Comparison of ENCODE assay signal across 11 cellular contexts in the genomic region with DNA sequence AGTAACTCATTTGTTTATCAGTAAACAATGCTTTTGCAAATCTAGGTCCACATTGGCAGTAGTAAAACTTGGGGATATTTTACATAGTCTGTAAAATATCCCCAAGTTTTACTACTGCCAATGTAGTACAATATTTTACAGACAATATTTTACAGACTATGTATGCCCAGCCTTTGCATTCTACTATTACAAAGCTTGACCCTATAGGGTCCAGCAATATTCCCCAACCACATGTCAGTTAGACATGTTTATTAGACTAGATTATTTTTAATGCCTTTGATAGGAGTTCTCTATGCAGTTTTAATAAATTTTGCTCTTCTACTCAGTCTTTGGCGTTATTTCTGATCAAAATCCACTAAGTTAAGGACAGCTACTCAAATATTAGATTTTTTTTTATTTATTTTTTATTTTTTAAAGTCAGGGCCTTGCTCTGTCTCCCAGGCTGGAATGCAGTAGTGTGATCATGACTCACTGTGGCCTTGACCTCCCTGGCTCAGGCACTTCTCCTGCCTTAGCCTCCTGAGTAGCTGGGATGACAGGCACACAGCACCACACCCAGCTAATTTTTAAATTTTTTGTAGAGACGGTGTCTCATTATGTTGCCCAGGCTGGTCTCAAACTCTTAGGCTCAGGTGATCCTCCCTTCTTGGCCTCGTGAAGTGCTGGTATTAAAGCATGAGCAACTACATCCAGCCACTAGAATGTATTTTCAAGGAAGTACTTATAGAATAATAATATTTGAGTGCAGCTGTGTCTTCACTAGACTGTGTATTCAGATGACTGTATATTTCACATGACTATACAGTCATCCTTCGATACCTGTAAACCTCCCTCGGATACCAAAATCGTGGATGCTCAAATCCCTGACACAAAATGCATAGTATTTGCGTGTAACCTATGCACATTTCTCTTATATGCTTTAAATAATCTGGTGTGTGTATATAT. TPM values are rescaled to one million over a fixed set of nuclear protein-coding genes. Genes with fewer than 3 reads are reported as not detected.
DNase-seq lines count a peak whose midpoint lies in the region; ATAC-seq and TF ChIP-seq lines count a peak whose summit lies in the region.
"Had no signal": no experiment of that assay in that cellular context is flagged by ENCODE, and none has a peak within 500 bp of the region (broad histone marks: within the 10 kb centered on the region; RNA-seq: fewer than 3 reads in every experiment).

No MANE protein-coding gene starts in this region.

- H3K9me3 ChIP-seq in adrenal gland (replicated peaks in 1 of 3) (no peaks in the 10 kb centered on the region), gastroesophageal sphincter (no peaks in the 10 kb centered on the region)
- no peaks in the 10 kb centered on the region for H3K9me3 ChIP-seq in naive thymus-derived CD4-positive, alpha-beta T cell (ENCODE audit: control insufficient read depth in 2 of 3, low read length in 3 of 3)

- WGBS in adrenal gland, 4 donors, result 61 to 71% (median 64%) methylated on average over 7 of the region's 7 CpGs
- WGBS in gastroesophageal sphincter (ENCODE audit: low coverage in 1 of 2), 2 donors, result 58 to 75% methylated on average over 6 to 7 of the region's 7 CpGs

- no peaks in the 10 kb centered on the region for H3K27me3 ChIP-seq in adrenal gland
- H3K27me3 ChIP-seq in gastroesophageal sphincter, result no peaks in the 10 kb centered on the region
- H3K27me3 ChIP-seq in naive thymus-derived CD4-positive, alpha-beta T cell (ENCODE audit: control insufficient read depth in 2 of 2, insufficient read depth in 2 of 2, low read length in 2 of 2), result no peaks in the 10 kb centered on the region

- peaks cover 35 to 84% (median 71%) of the 10 kb centered on the region in 7 donors for H3K4me1 Mint-ChIP-seq in naive thymus-derived CD4-positive, alpha-beta T cell
- H3K4me1 Mint-ChIP-seq in activated CD4-positive, alpha-beta T cell treated with anti-CD3 and anti-CD28 coated beads, Interleukin-2, amount 10 ng/mL, durations not matched to agents 7 days and 5 days, result peaks cover 48% of the 10 kb centered on the region

- no peak for TF ChIP-seq CTCF in adrenal gland (IDR thresholded peaks at IDR 0.05)
- TF ChIP-seq CTCF in gastroesophageal sphincter (IDR thresholded peaks at IDR 0.05), result no peak

- peak; percentile 54 for DNase-seq in GM04504 (ENCODE audit: low read depth)
- DNase-seq in adrenal gland, result peak; percentile 81 to 95 (median 91)
- DNase-seq in sciatic nerve (ENCODE audit: low spot score), result no peak
- DNase-seq in NCI-H2227 treated with DMSO at 0.1 percent for 48 hours (lab: John Stamatoyannopoulos, UW), result no peak
- DNase-seq in naive thymus-derived CD4-positive, alpha-beta T cell, result no peak
- DNase-seq in activated CD4-positive, alpha-beta T cell treated with anti-CD3 and anti-CD28 coated beads, Interleukin-2, amount 10 ng/mL, durations not matched to agents 7 days and 5 days, result no peak
- DNase-seq: NCI-H2171 treated with DMSO at 0.1 percent for 48 hours, T-helper 2 cell had no signal

- POLR2A ChIA-PET in naive thymus-derived CD4-positive, alpha-beta T cell (lab: Charles Lee), result interaction anchor here (1.0 to 2.2 kb wide), 4 partner anchors 9 to 20 kb away, joined by 3 to 6 read pairs (median 4); partner anchors contain the start of genes DNAI4 and MIER1
- POLR2A ChIA-PET in activated CD4-positive, alpha-beta T cell treated with anti-CD3 and anti-CD28 coated beads, Interleukin-2, amount 10 ng/mL, durations not matched to agents 7 days and 5 days (lab: Charles Lee), result no interaction called here

- TF ChIP-seq POLR2A in adrenal gland (IDR thresholded peaks at IDR 0.05) (peak in 1 of 2 donors; percentile 16), gastroesophageal sphincter (IDR thresholded peaks at IDR 0.05) (no peak)

- intact Hi-C loops in adrenal gland (cut with DNase I) (no loop called here), sciatic nerve (cut with DNase I) (no loop called here)
- intact Hi-C loops in naive thymus-derived CD4-positive, alpha-beta T cell (cut with micrococcal nuclease), result loop anchor here in 1 of 2 donors (1.0 kb wide), 1 partner anchor 17 kb away; no protein-coding TSS in a partner anchor

- TF ChIP-seq EP300 in gastroesophageal sphincter (IDR thresholded peaks at IDR 0.05), result no peak

- no peak overlapping the region for H3K4me3 ChIP-seq in adrenal gland
- H3K4me3 ChIP-seq in gastroesophageal sphincter, result no peak overlapping the region
- no peak overlapping the region for H3K4me3 ChIP-seq in naive thymus-derived CD4-positive, alpha-beta T cell (ENCODE audit: low read length)

- H3K4me3 Mint-ChIP-seq in naive thymus-derived CD4-positive, alpha-beta T cell, result no peak overlapping the region
- H3K4me3 Mint-ChIP-seq in activated CD4-positive, alpha-beta T cell treated with anti-CD3 and anti-CD28 coated beads, Interleukin-2, amount 10 ng/mL, durations not matched to agents 7 days and 5 days, result no peak overlapping the region
- H3K4me3 Mint-ChIP-seq: activated naive CD4-positive, alpha-beta T cell treated with anti-CD3 and anti-CD28 coated beads, Interleukin-2, amount 50 U/mL, for 24 hours had no signal

- no peaks in the 10 kb centered on the region for H3K9me3 Mint-ChIP-seq in naive thymus-derived CD4-positive, alpha-beta T cell
- H3K9me3 Mint-ChIP-seq in activated CD4-positive, alpha-beta T cell treated with anti-CD3 and anti-CD28 coated beads, Interleukin-2, amount 10 ng/mL, durations not matched to agents 7 days and 5 days, result no peaks in the 10 kb centered on the region
- H3K9me3 Mint-ChIP-seq: activated naive CD4-positive, alpha-beta T cell treated with anti-CD3 and anti-CD28 coated beads, Interleukin-2, amount 50 U/mL, for 24 hours had no signal

- CTCF ChIA-PET in naive thymus-derived CD4-positive, alpha-beta T cell (lab: Charles Lee), result no interaction called here
- CTCF ChIA-PET in activated CD4-positive, alpha-beta T cell treated with anti-CD3 and anti-CD28 coated beads, Interleukin-2, amount 10 ng/mL, durations not matched to agents 7 days and 5 days (lab: Charles Lee), result interaction anchor here (1.2 kb wide), 2 partner anchors 14 to 16 kb away, joined by 3 to 4 read pairs; no protein-coding TSS in a partner anchor

- H3K27ac ChIP-seq in adrenal gland (peak overlapping the region; percentile 24 to 79 (median 77)), gastroesophageal sphincter (peak overlapping the region; percentile 53 to 65 (median 62))
- H3K27ac ChIP-seq in naive thymus-derived CD4-positive, alpha-beta T cell (ENCODE audit: low read depth, low read length), result no peak overlapping the region

- H3K36me3 ChIP-seq in adrenal gland (replicated peaks in 1 of 2) (peaks cover 0 to 30% of the 10 kb centered on the region in 2 donors), gastroesophageal sphincter (peaks cover 5 to 35% of the 10 kb centered on the region in 2 donors)
- H3K36me3 ChIP-seq in naive thymus-derived CD4-positive, alpha-beta T cell (ENCODE audit: control insufficient read depth in 2 of 3, insufficient read depth in 3 of 3, low read length in 3 of 3), result peaks cover 3 to 35% (median 13%) of the 10 kb centered on the region in 3 experiments

- H3K27me3 Mint-ChIP-seq in naive thymus-derived CD4-positive, alpha-beta T cell, result no peaks in the 10 kb centered on the region
- H3K27me3 Mint-ChIP-seq in activated CD4-positive, alpha-beta T cell treated with anti-CD3 and anti-CD28 coated beads, Interleukin-2, amount 10 ng/mL, durations not matched to agents 7 days and 5 days, result no peaks in the 10 kb centered on the region
- H3K27me3 Mint-ChIP-seq: activated naive CD4-positive, alpha-beta T cell treated with anti-CD3 and anti-CD28 coated beads, Interleukin-2, amount 50 U/mL, for 24 hours had no signal

- peaks cover 16 to 69% of the 10 kb centered on the region in 2 donors for H3K4me1 ChIP-seq in adrenal gland (replicated peaks in 1 of 2)
- H3K4me1 ChIP-seq in gastroesophageal sphincter, result peaks cover 0 to 58% (median 8%) of the 10 kb centered on the region in 3 donors
- peaks cover 20 to 30% of the 10 kb centered on the region in 2 donors for H3K4me1 ChIP-seq in naive thymus-derived CD4-positive, alpha-beta T cell (ENCODE audit: control insufficient read depth in 2 of 2, insufficient read depth in 2 of 2, low read length in 2 of 2)

- ATAC-seq in gastroesophageal sphincter, result peak; percentile 94
- peak; percentile 94 for ATAC-seq in sciatic nerve
- ATAC-seq in naive thymus-derived CD4-positive, alpha-beta T cell, result no peak
- ATAC-seq in GM18502 (IDR thresholded peaks at IDR 0.05; ENCODE audit: poor library complexity, unreplicated experiment), result no peak

- peaks cover 13 to 45% (median 21%) of the 10 kb centered on the region in 5 donors for H3K36me3 Mint-ChIP-seq in naive thymus-derived CD4-positive, alpha-beta T cell
- peaks cover 58% of the 10 kb centered on the region for H3K36me3 Mint-ChIP-seq in activated CD4-positive, alpha-beta T cell treated with anti-CD3 and anti-CD28 coated beads, Interleukin-2, amount 10 ng/mL, durations not matched to agents 7 days and 5 days (ENCODE audit: low read depth)

- peak overlapping the region in 1 of 9 donors; percentile 28 for H3K27ac Mint-ChIP-seq in naive thymus-derived CD4-positive, alpha-beta T cell
- H3K27ac Mint-ChIP-seq in activated CD4-positive, alpha-beta T cell treated with anti-CD3 and anti-CD28 coated beads, Interleukin-2, amount 10 ng/mL, durations not matched to agents 7 days and 5 days, result no peak overlapping the region
- H3K27ac Mint-ChIP-seq: activated naive CD4-positive, alpha-beta T cell treated with anti-CD3 and anti-CD28 coated beads, Interleukin-2, amount 50 U/mL, for 24 hours had no signal

RNA-seq across cellular contexts. Expression of gene MIER1, which starts 19.8 kb away (rescaled TPM):
- total RNA-seq in adrenal gland (10 to 100 TPM; 16.1 to 62.9 (median 38.2) TPM), gastroesophageal sphincter (10 to 100 TPM; 53.2 to 65.6 (median 57.6) TPM), sciatic nerve (49.2 TPM)
- polyA plus RNA-seq in adrenal gland, result 10 to 100 TPM; 13.0 to 34.2 (median 21.6) TPM
- 10 to 100 TPM; 51.5 to 73.6 (median 70.9) TPM for total RNA-seq in naive thymus-derived CD4-positive, alpha-beta T cell
- 10 to 100 TPM; 35.8 to 48.2 TPM for polyA plus RNA-seq in naive thymus-derived CD4-positive, alpha-beta T cell
- total RNA-seq in activated CD4-positive, alpha-beta T cell treated with anti-CD3 and anti-CD28 coated beads, Interleukin-2, amount 10 ng/mL, durations not matched to agents 7 days and 5 days, result 10 to 100 TPM; 54.2 to 56.9 TPM

RNA-seq across cellular contexts. Expression of gene DNAI4, which starts 19.9 kb away (rescaled TPM):
- total RNA-seq in adrenal gland (1 to 10 TPM; 1.6 to 9.0 (median 4.6) TPM), gastroesophageal sphincter (10 to 100 TPM in 1 of 4 donors, 1 to 10 TPM in 2, under 1 TPM in 1; 0.49 to 10.1 (median 4.7) TPM), sciatic nerve (70.9 TPM)
- 1 to 10 TPM; 2.0 to 4.4 (median 4.1) TPM for polyA plus RNA-seq in adrenal gland
- total RNA-seq in naive thymus-derived CD4-positive, alpha-beta T cell, result 10 to 100 TPM in 1 of 5 experiments, 1 to 10 TPM in 4; 1.3 to 10.7 (median 9.7) TPM
- 1 to 10 TPM; 2.2 to 2.3 TPM for polyA plus RNA-seq in naive thymus-derived CD4-positive, alpha-beta T cell
- total RNA-seq in activated CD4-positive, alpha-beta T cell treated with anti-CD3 and anti-CD28 coated beads, Interleukin-2, amount 10 ng/mL, durations not matched to agents 7 days and 5 days, result 1 to 10 TPM; 2.9 to 4.2 TPM

Comparison
In these comparisons a context has a peak if more than half of its experiments do, and no peak if none do; other contexts are left out.
1. DNase-seq: peak in GM04504 (single experiment) and adrenal gland (7 of 7); none in sciatic nerve (single experiment), NCI-H2227 treated with DMSO at 0.1 percent for 48 hours (single experiment), naive thymus-derived CD4-positive, alpha-beta T cell (0 of 9) and activated CD4-positive, alpha-beta T cell treated with anti-CD3 and anti-CD28 coated beads, Interleukin-2, amount 10 ng/mL, durations not matched to agents 7 days and 5 days (single experiment).
2. ATAC-seq: peak in gastroesophageal sphincter (single experiment) and sciatic nerve (single experiment); none in naive thymus-derived CD4-positive, alpha-beta T cell (single experiment) and GM18502 (single experiment).